ENCODE assay signal across 21 cellular contexts in the genomic region with DNA sequence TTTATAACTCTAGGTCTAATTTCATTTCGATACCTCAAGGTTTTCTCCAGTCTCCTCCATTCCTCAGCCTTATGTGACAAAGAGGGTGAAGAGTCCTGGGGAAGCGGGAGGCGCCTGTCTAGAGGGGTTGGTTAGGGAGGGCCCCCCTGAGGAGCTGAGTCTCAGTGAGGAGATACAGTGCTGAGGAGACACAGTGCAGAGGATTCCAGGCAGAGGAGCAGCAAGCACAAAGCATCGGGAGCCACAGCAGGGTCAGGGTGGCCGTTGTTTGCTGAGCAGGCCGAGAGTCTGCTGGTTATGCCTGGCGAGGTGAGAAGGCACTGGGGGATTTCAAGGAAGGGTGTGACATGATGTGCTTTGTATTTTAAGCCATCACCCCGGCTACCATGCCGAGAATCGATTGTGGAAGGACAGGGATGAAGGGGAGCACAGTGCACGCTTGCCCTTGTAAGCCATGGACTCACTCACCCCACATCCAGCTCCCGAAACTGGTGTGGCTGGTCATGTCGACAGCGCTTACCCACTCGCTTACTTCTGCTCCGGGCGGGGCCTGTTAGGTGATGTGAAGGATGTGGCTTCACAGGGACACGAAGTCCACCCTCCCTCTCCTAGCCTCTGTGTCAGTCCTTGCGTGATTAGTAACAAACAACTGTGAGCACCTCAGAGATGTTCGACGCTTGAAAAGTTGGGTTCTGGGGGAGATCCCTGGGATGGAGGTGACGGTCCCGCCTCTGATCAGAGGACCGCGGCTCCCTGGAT. TPM values are rescaled to one million over a fixed set of nuclear protein-coding genes. Genes with fewer than 3 reads are reported as not detected.
DNase-seq lines count a peak whose midpoint lies in the region; ATAC-seq, FAIRE-seq and TF ChIP-seq lines count a peak whose summit lies in the region.
"Had no signal": no experiment of that assay in that cellular context is flagged by ENCODE, and none has a peak within 500 bp of the region (broad histone marks: within the 10 kb centered on the region; RNA-seq: fewer than 3 reads in every experiment).

No MANE protein-coding gene starts in this region.

- ATAC-seq in HepG2 (no peak; the same call in 2 of the 3 replicates), right lobe of liver (no peak), GM21576 (IDR thresholded peaks at IDR 0.05; ENCODE audit: unreplicated experiment) (no peak)

- H3K4me2 ChIP-seq in HepG2 (ENCODE audit: low read depth, low read length) = no peak overlapping the region

- peaks cover 44% of the 10 kb centered on the region for H3K4me1 ChIP-seq in HepG2 (ENCODE audit: insufficient read depth, low read length)
- H3K4me1 ChIP-seq in right lobe of liver = peaks cover 0 to 35% (median 13%) of the 10 kb centered on the region in 4 donors

- no peak overlapping the region for H2AFZ ChIP-seq in HepG2 (ENCODE audit: low read length)
- H2AFZ ChIP-seq: GM23248 had no signal

- WGBS in HepG2 (ENCODE audit: low lambda C conversion rate) = 79% methylated on average over 25 of the region's 25 CpGs
- WGBS in right lobe of liver (ENCODE audit: insufficient coverage, low coverage, low lambda C conversion rate, missing lambda C conversion rate) = 96% methylated on average over 11 of the region's 25 CpGs

- DNase-seq in HepG2 (ENCODE audit: low spot score) = no peak
- DNase-seq in right lobe of liver = no peak
- DNase-seq in ecto neural progenitor cell (ENCODE audit: low spot score) = peak; percentile 29
- peak; percentile 59 for DNase-seq in mesenteric fat pad (ENCODE audit: low spot score)
- no peak for DNase-seq in frontal cortex (ENCODE audit: low spot score in 2 of 2)
- no peak for DNase-seq in activated CD4-positive, CD25-positive, alpha-beta regulatory T cell treated with anti-CD3 and anti-CD28 coated beads, Interleukin-2, amount 50 U/mL, for 72 hours
- DNase-seq: C1 segment of cervical spinal cord; Calu3; CD4-positive, alpha-beta memory T cell; COR-L47; DMS53; DMS79 treated with DMSO at 0.1 percent for 48 hours; GF-D8; GM23248; H7; HCEC 1CT had no signal

- in situ Hi-C loops in HepG2 (cut with HindIII; ENCODE audit: extremely low pct_ligation_motif_present, low pct_unique_long_range_greater_than_20kb) = no loop called here

- H3K27ac ChIP-seq in HepG2 (ENCODE audit: extremely low read length, insufficient read depth, low read length) = no peak overlapping the region
- no peak overlapping the region for H3K27ac ChIP-seq in right lobe of liver
- H3K27ac ChIP-seq: GM23248 had no signal

- H3K79me2 ChIP-seq in HepG2 (ENCODE audit: insufficient read depth, low read length) = no peaks in the 10 kb centered on the region

- BruUV-seq in HepG2 (replicated peaks; lab: Mats Ljungman, UMichigan) = no TSS peak

- H3K4me3 ChIP-seq in HepG2 (replicated peaks in 1 of 3; ENCODE audit: insufficient read depth in 1 of 3, low read depth in 2 of 3, low read length in 3 of 3) (no peak overlapping the region), right lobe of liver (no peak overlapping the region)
- H3K4me3 ChIP-seq: GM23248 had no signal

- no peak overlapping the region for H3K9ac ChIP-seq in HepG2 (ENCODE audit: insufficient read depth, low read depth, low read length)
- H3K9ac ChIP-seq: GM23248 had no signal

- intact Hi-C loops in HepG2 (cut with micrococcal nuclease; ENCODE audit: unreplicated experiment) (no loop called here), right lobe of liver (cut with DNase I) (no loop called here)

- no peak for TF ChIP-seq CTCF in HepG2 (CRISPR knock-in tag; IDR thresholded peaks at IDR 0.05)
- no peak for TF ChIP-seq CTCF in right lobe of liver (IDR thresholded peaks at IDR 0.05)

- TF ChIP-seq EP300 in HepG2 (IDR thresholded peaks at IDR 0.05; ENCODE audit: low read depth in 2 of 2, low read length in 2 of 2) = no peak
- no peak for TF ChIP-seq EP300 in HepG2 (CRISPR knock-in tag; IDR thresholded peaks at IDR 0.05; ENCODE audit: borderline replicate concordance)

- POLR2A ChIA-PET in HepG2 (lab: Yijun Ruan, JAX) = no interaction called here

- H4K20me1 ChIP-seq in HepG2 (ENCODE audit: insufficient read depth, low read length) = no peaks in the 10 kb centered on the region

- H3K36me3 ChIP-seq in HepG2 (replicated peaks in 1 of 2; ENCODE audit: control insufficient read depth in 1 of 2, insufficient read depth in 2 of 2, low read length in 2 of 2) = no peaks in the 10 kb centered on the region
- no peaks in the 10 kb centered on the region for H3K36me3 ChIP-seq in right lobe of liver

- H3K9me3 ChIP-seq in HepG2 (ENCODE audit: low read length) (peaks cover 9% of the 10 kb centered on the region; the same call in 1 of the 2 replicates), right lobe of liver (no peaks in the 10 kb centered on the region)

- no peak for TF ChIP-seq POLR2A in HepG2 (IDR thresholded peaks at IDR 0.05; ENCODE audit: insufficient read depth in 1 of 2, low read depth in 2 of 2, low read length in 2 of 2)
- TF ChIP-seq POLR2A in right lobe of liver (IDR thresholded peaks at IDR 0.05) = no peak

- no peaks in the 10 kb centered on the region for H3K27me3 ChIP-seq in HepG2 (ENCODE audit: control insufficient read depth in 1 of 2, insufficient read depth in 2 of 2, low read length in 2 of 2)
- no peaks in the 10 kb centered on the region for H3K27me3 ChIP-seq in right lobe of liver

- TF ChIP-seq RAD21 in HepG2 (CRISPR knock-in tag; IDR thresholded peaks at IDR 0.05) = no peak

- CTCF ChIA-PET in HepG2 (lab: Yijun Ruan, JAX; ENCODE audit: low intra/inter-chr PET ratio, low total read pairs) = no interaction called here

- FAIRE-seq in HepG2 (lab: Jason Lieb, UNC) (no peak), frontal cortex (lab: Jason Lieb, UNC) (no peak)
- FAIRE-seq: GM12891, GM18507, H1 had no signal

TF ChIP-seq in HepG2, 621 proteins besides CTCF, POLR2A, EP300 and RAD21:
- TF ChIP-seq ZNF7 (CRISPR knock-in tag; IDR thresholded peaks at IDR 0.05) = no peak
- TF ChIP-seq SP5 (CRISPR knock-in tag; IDR thresholded peaks at IDR 0.05; ENCODE audit: borderline replicate concordance, low read depth) = no peak
- TF ChIP-seq ZNF263 (CRISPR knock-in tag; IDR thresholded peaks at IDR 0.05) = peak; percentile 61
TF ChIP-seq in HepG2: peak in this region for 1.

RNA-seq across cellular contexts. Expression of a gene that starts 30.2 kb away (rescaled TPM):
- total RNA-seq in HepG2 (2016; rRNA removed; fragmentation: Illumina TruSeq; extraction: Trizol) (not detected in 2 replicates), right lobe of liver (10 to 100 TPM in 1 of 6 experiments, 1 to 10 TPM in 5; 3.6 to 11.1 (median 8.5) TPM), mesenteric fat pad (6.1 TPM), frontal cortex (22.0 TPM)
- total RNA-seq in HepG2 (2016; cell fraction: cytosol; rRNA removed; fragmentation: Illumina TruSeq; extraction: Trizol; ENCODE audit: low read depth) = not detected in 2 replicates
- total RNA-seq in HepG2 (2016; cell fraction: insoluble cytoplasmic fraction; rRNA removed; fragmentation: Illumina TruSeq; extraction: Trizol) = not detected in 2 replicates
- not detected in 2 replicates for total RNA-seq in HepG2 (2016; cell fraction: membrane; rRNA removed; fragmentation: Illumina TruSeq; extraction: Trizol)
- total RNA-seq in HepG2 (2016; cell fraction: nucleus; rRNA removed; fragmentation: Illumina TruSeq; extraction: Trizol) = not detected in 2 replicates
- 0.05 TPM in 1 of 2 replicates, not detected in the other for polyA plus RNA-seq in HepG2 (2011; rRNA removed)
- not detected in 2 replicates for polyA plus RNA-seq in HepG2 (2011; cell fraction: cytosol; rRNA removed)
- 0.07 TPM in 1 of 2 replicates, not detected in the other for polyA plus RNA-seq in HepG2 (2011; cell fraction: nucleus; rRNA removed)
- polyA plus RNA-seq in HepG2 (2012) = not detected in 2 replicates
- polyA plus RNA-seq in HepG2 (2016; cell fraction: cytosol; fragmentation: Illumina TruSeq; extraction: Trizol; ENCODE audit: low read depth) = not detected in 2 replicates
- not detected in 2 replicates for polyA plus RNA-seq in HepG2 (2016; cell fraction: insoluble cytoplasmic fraction; fragmentation: Illumina TruSeq; extraction: Trizol; ENCODE audit: low read depth)
- polyA plus RNA-seq in HepG2 (2016; cell fraction: membrane; fragmentation: Illumina TruSeq; extraction: Trizol; ENCODE audit: low read depth) = not detected in 2 replicates
- not detected in 2 replicates for polyA plus RNA-seq in HepG2 (2016; cell fraction: nucleus; fragmentation: Illumina TruSeq; extraction: Trizol; ENCODE audit: insufficient read depth, low read depth)
- polyA minus RNA-seq in HepG2 (2011; rRNA and poly(A)+ RNA removed; ENCODE audit: low replicate concordance) = 2.4 TPM in 1 of 2 replicates, not detected in the other
- not detected in 2 replicates for polyA minus RNA-seq in HepG2 (2011; cell fraction: cytosol; rRNA and poly(A)+ RNA removed)
- polyA minus RNA-seq in HepG2 (2011; cell fraction: nucleus; rRNA and poly(A)+ RNA removed) = not detected in 2 replicates
- total RNA-seq: G401 had no signal

Comparison
In these comparisons a context has a peak if more than half of its experiments do, and no peak if none do; other contexts are left out.
1. DNase-seq: peak in ecto neural progenitor cell (single experiment) and mesenteric fat pad (single experiment); none in HepG2 (single experiment), right lobe of liver (0 of 3), frontal cortex (0 of 2) and activated CD4-positive, CD25-positive, alpha-beta regulatory T cell treated with anti-CD3 and anti-CD28 coated beads, Interleukin-2, amount 50 U/mL, for 72 hours (single experiment).